8 cellular contexts compared by ENCODE assay signal in the genomic region with DNA sequence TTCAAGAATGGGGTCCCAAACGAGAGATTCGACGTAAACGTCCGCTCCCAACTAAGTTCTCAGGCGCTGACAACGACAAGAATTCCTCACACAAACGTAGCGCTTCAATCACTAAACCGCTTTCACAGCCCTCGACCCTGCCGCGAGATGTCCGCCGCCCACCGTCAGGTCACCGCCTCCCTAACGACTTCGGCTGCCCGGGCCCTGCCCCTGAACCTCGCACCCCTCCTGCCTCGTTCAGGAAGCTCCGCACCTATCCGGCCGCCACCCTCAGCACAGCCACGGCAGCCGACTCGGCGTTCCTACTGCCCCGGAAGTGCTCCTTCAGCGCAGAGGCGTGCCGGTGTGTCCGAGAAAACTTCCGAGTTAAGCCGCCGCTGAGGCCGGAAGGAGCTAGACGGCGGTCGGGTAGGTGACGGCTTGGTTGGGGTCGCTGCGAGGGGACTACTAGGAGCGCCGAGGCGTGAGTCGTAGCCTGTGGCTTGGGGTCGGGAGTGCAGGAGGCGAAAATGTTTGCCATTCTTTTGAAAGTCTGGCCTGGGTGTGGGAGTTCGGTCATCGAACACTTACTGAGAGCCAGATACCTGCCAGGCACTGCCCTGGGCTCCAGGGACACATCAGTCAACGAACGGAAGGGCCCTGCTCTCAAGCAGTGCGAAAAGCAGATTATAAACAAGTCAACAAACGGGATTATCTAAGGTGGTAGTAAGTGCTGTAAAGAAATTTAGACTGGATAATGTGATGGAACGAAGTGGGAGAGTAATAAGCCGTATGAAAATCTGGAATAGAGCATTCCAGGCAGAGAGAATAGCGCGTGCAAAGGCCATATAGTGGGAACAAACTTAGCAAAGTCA. TPM values are rescaled to one million over a fixed set of nuclear protein-coding genes. Genes with fewer than 3 reads are reported as not detected.
A peak's percentile ranks its signal among the peaks of the same experiment; 100 is the strongest.
DNase-seq lines count a peak whose midpoint lies in the region; ATAC-seq and TF ChIP-seq lines count a peak whose summit lies in the region.

A gene (minus strand): TSS at position 307 of the 854 bp plus-strand sequence. CDS start 3,957 bp downstream, outside the sequence.
A gene (plus strand): TSS at position 364 of the 854 bp plus-strand sequence. CDS start 10,756 bp downstream, outside the sequence.

- DNase-seq in NB4 (ENCODE audit: low read depth) (peak; percentile 92), SK-N-SH (peak; percentile 89), globus pallidus (ENCODE audit: low spot score) (peak; percentile 73), nucleus accumbens (lab: John Stamatoyannopoulos, UW) (peak in 55 of 56 donors; percentile 15 to 88 (median 71)), superior temporal gyrus (ENCODE audit: extremely low spot score) (peak; percentile 88)
- peak; percentile 88 for DNase-seq in activated naive CD4-positive, alpha-beta T cell treated with anti-CD3 and anti-CD28 coated beads, Interleukin-2, amount 50 U/mL, for 16 hours

- POLR2A ChIA-PET in SK-N-SH (lab: Yijun Ruan, JAX): interaction anchor here (0.7 to 1.1 kb wide), 4 partner anchors 11 to 153 kb away, joined by 3 to 5 read pairs (median 4); a partner anchor contains a TSS

- peaks cover 5 to 23% of the 10 kb centered on the region in 2 experiments for H3K36me3 ChIP-seq in SK-N-SH (replicated peaks in 1 of 2; ENCODE audit: control insufficient read depth in 1 of 2, insufficient read depth in 2 of 2, low read length in 1 of 2)

- H3K27me3 ChIP-seq in SK-N-SH (ENCODE audit: insufficient read depth): no peaks in the 10 kb centered on the region

- H3K9me3 ChIP-seq in SK-N-SH: no peaks in the 10 kb centered on the region

- peak within 1 kb of the TSS; percentile 97 for H2AFZ ChIP-seq in SK-N-SH (ENCODE audit: low read depth)

- no peak for TF ChIP-seq CTCF in NB4 (IDR thresholded peaks at IDR 0.05; ENCODE audit: low read depth, low read length)
- TF ChIP-seq CTCF in SK-N-SH (IDR thresholded peaks at IDR 0.05): no peak

- H3K79me2 ChIP-seq in SK-N-SH (ENCODE audit: insufficient read depth): peaks cover 68% of the 10 kb centered on the region

- under 1% methylated on average over 50 of the region's 60 CpGs for WGBS in SK-N-SH (ENCODE audit: low lambda C conversion rate)

- TF ChIP-seq RAD21 in SK-N-SH (IDR thresholded peaks at IDR 0.05; ENCODE audit: low read length): no peak

- H3K9me2 ChIP-seq in SK-N-SH: no peaks in the 10 kb centered on the region

- CTCF ChIA-PET in SK-N-SH (lab: Yijun Ruan, JAX): interaction anchor here (1.1 to 2.0 kb wide), 3 partner anchors 34 to 65 kb away, joined by 3 to 10 read pairs (median 3); no protein-coding TSS in a partner anchor

- H3F3A ChIP-seq in SK-N-SH (replicated peaks; ENCODE audit: insufficient read depth): no peaks in the 10 kb centered on the region

- peaks cover 0 to 8% of the 10 kb centered on the region in 2 experiments; a peak in 2 of 4 replicates for H3K4me1 ChIP-seq in SK-N-SH (ENCODE audit: control insufficient read depth in 1 of 2, insufficient read depth in 2 of 2, low read depth in 1 of 2, low read length in 1 of 2)

- TF ChIP-seq POLR2A in NB4 (IDR thresholded peaks at IDR 0.05; ENCODE audit: extremely low read depth, insufficient read length): peak; percentile 88

- H3K4me2 ChIP-seq in SK-N-SH: peak within 1 kb of the TSS; percentile 80

- TF ChIP-seq EP300 in SK-N-SH (IDR thresholded peaks at IDR 0.05; ENCODE audit: borderline replicate concordance in 1 of 2, low read depth in 1 of 2, low read length in 1 of 2): no peak; a peak in 1 of 4 replicates

- H3K4me3 ChIP-seq in GM08714 (ENCODE audit: low read length) (peak within 1 kb of the TSS; percentile 85), NB4 (ENCODE audit: low read depth, low read length) (peak within 1 kb of the TSS; percentile 95), SK-N-SH (ENCODE audit: low read depth in 2 of 2, low read length in 1 of 2) (peak within 1 kb of the TSS; percentile 97 to 99)

- ATAC-seq in HG02571 (IDR thresholded peaks at IDR 0.05; ENCODE audit: unreplicated experiment): peak; percentile 97

- H3K27ac ChIP-seq in SK-N-SH (ENCODE audit: low read depth in 2 of 2, low read length in 1 of 2): peak within 1 kb of the TSS; percentile 73 to 91; a peak in 3 of 4 replicates

- H3K9ac ChIP-seq in SK-N-SH: peak within 1 kb of the TSS; percentile 66

- H4K20me1 ChIP-seq in SK-N-SH (ENCODE audit: insufficient read depth): no peaks in the 10 kb centered on the region

TF ChIP-seq in SK-N-SH, 30 proteins besides CTCF, POLR2A, EP300 and RAD21 (continues in another document):
- peak; percentile 99 for TF ChIP-seq GABPA (IDR thresholded peaks at IDR 0.05; ENCODE audit: low read depth)
- no peak for TF ChIP-seq FOXM1 (IDR thresholded peaks at IDR 0.05; ENCODE audit: low read depth)
- TF ChIP-seq, protein P1, sequence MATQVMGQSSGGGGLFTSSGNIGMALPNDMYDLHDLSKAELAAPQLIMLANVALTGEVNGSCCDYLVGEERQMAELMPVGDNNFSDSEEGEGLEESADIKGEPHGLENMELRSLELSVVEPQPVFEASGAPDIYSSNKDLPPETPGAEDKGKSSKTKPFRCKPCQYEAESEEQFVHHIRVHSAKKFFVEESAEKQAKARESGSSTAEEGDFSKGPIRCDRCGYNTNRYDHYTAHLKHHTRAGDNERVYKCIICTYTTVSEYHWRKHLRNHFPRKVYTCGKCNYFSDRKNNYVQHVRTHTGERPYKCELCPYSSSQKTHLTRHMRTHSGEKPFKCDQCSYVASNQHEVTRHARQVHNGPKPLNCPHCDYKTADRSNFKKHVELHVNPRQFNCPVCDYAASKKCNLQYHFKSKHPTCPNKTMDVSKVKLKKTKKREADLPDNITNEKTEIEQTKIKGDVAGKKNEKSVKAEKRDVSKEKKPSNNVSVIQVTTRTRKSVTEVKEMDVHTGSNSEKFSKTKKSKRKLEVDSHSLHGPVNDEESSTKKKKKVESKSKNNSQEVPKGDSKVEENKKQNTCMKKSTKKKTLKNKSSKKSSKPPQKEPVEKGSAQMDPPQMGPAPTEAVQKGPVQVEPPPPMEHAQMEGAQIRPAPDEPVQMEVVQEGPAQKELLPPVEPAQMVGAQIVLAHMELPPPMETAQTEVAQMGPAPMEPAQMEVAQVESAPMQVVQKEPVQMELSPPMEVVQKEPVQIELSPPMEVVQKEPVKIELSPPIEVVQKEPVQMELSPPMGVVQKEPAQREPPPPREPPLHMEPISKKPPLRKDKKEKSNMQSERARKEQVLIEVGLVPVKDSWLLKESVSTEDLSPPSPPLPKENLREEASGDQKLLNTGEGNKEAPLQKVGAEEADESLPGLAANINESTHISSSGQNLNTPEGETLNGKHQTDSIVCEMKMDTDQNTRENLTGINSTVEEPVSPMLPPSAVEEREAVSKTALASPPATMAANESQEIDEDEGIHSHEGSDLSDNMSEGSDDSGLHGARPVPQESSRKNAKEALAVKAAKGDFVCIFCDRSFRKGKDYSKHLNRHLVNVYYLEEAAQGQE (IDR thresholded peaks at IDR 0.05; ENCODE audit: low read depth, low read length): peak; percentile 59; the same call in 1 of the 2 replicates
- no peak for TF ChIP-seq RFX5 (IDR thresholded peaks at IDR 0.05; ENCODE audit: low read length)
- TF ChIP-seq, protein P2, sequence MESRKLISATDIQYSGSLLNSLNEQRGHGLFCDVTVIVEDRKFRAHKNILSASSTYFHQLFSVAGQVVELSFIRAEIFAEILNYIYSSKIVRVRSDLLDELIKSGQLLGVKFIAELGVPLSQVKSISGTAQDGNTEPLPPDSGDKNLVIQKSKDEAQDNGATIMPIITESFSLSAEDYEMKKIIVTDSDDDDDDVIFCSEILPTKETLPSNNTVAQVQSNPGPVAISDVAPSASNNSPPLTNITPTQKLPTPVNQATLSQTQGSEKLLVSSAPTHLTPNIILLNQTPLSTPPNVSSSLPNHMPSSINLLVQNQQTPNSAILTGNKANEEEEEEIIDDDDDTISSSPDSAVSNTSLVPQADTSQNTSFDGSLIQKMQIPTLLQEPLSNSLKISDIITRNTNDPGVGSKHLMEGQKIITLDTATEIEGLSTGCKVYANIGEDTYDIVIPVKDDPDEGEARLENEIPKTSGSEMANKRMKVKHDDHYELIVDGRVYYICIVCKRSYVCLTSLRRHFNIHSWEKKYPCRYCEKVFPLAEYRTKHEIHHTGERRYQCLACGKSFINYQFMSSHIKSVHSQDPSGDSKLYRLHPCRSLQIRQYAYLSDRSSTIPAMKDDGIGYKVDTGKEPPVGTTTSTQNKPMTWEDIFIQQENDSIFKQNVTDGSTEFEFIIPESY (IDR thresholded peaks at IDR 0.05; ENCODE audit: borderline replicate concordance, low read depth): no peak
- peak; percentile 92 for TF ChIP-seq ELF1 (IDR thresholded peaks at IDR 0.05)
- TF ChIP-seq, protein P3, sequence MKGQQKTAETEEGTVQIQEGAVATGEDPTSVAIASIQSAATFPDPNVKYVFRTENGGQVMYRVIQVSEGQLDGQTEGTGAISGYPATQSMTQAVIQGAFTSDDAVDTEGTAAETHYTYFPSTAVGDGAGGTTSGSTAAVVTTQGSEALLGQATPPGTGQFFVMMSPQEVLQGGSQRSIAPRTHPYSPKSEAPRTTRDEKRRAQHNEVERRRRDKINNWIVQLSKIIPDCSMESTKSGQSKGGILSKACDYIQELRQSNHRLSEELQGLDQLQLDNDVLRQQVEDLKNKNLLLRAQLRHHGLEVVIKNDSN (IDR thresholded peaks at IDR 0.05; ENCODE audit: borderline replicate concordance, low read depth): no peak
- peak; percentile 14; the same call in 1 of the 2 replicates for TF ChIP-seq TCF12 (IDR thresholded peaks at IDR 0.05)
- TF ChIP-seq MXI1 (IDR thresholded peaks at IDR 0.05; ENCODE audit: low read depth, low read length): peak; percentile 90
- peak; percentile 97 for TF ChIP-seq POLR2AphosphoS5 (IDR thresholded peaks at IDR 0.05; ENCODE audit: low read depth, low read length)
- TF ChIP-seq CHD2 (IDR thresholded peaks at IDR 0.05; ENCODE audit: low read length, partially characterized antibody): peak; percentile 86
- peak; percentile 68 for TF ChIP-seq YY1 (IDR thresholded peaks at IDR 0.05; ENCODE audit: low read depth)
- peak; percentile 90; the same call in 1 of the 2 replicates for TF ChIP-seq SIN3A (IDR thresholded peaks at IDR 0.05; ENCODE audit: borderline replicate concordance, low read depth, low read length)
- TF ChIP-seq RCOR1 (IDR thresholded peaks at IDR 0.05; ENCODE audit: low read length): 0 out of 2 replicates have a peak, but pooled peaks have one; percentile 20
- TF ChIP-seq, protein P4, sequence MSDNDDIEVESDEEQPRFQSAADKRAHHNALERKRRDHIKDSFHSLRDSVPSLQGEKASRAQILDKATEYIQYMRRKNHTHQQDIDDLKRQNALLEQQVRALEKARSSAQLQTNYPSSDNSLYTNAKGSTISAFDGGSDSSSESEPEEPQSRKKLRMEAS (IDR thresholded peaks at IDR 0.05; ENCODE audit: low read depth): peak; percentile 91
- peak; percentile 76 for TF ChIP-seq TAF1 (IDR thresholded peaks at IDR 0.05; ENCODE audit: borderline replicate concordance, low read depth, low read length)

RNA-seq across cellular contexts. Expression of the first gene that starts in this region (rescaled TPM):
- 9.0 and 11.9 TPM in 2 replicates for polyA plus RNA-seq in SK-N-SH (2012; rRNA removed)
- 12.0 and 12.6 TPM in 2 replicates for polyA plus RNA-seq in SK-N-SH (2012; cell fraction: cytosol; rRNA removed)
- polyA plus RNA-seq in SK-N-SH (2012; cell fraction: nucleus; rRNA removed): 6.8 and 12.7 TPM in 2 replicates

RNA-seq across cellular contexts. Expression of the second gene that starts in this region (rescaled TPM):
- polyA plus RNA-seq in SK-N-SH (2012; rRNA removed): 16.0 and 23.3 TPM in 2 replicates
- 22.7 and 25.0 TPM in 2 replicates for polyA plus RNA-seq in SK-N-SH (2012; cell fraction: cytosol; rRNA removed)
- polyA plus RNA-seq in SK-N-SH (2012; cell fraction: nucleus; rRNA removed): 5.3 and 14.4 TPM in 2 replicates

Comparison
In these comparisons a context has a peak if more than half of its experiments do, and no peak if none do; other contexts are left out.
1. Peak in every context shown above with its lines: DNase-seq, ATAC-seq, H3K4me3 ChIP-seq and H3K27ac ChIP-seq.